In the genomic region with DNA sequence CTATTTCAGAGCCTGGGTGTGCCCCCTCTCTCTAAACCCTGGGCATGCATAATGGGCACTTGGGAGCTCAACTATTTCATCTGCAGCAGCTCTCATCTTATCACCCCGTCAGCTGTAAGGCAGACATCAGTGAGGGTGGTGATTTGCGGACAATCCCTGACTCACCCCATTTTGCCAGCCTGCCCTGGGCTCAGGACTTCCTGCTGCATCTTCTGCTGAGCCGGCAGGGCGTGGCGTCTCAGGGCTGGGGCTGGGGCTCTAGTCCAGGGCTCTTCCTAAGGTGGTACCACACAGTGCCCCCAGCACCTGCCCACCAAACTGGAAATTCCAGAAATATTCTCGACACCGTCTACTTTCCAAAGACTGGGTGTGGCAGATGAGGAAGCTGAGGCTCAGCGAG, we compare ENCODE assay signal across 10 cellular contexts. TPM values are rescaled to one million over a fixed set of nuclear protein-coding genes. Genes with fewer than 3 reads are reported as not detected.
DNase-seq lines count a peak whose midpoint lies in the region; ATAC-seq, FAIRE-seq and TF ChIP-seq lines count a peak whose summit lies in the region.
"Had no signal": no experiment of that assay in that cellular context is flagged by ENCODE, and none has a peak within 500 bp of the region (broad histone marks: within the 10 kb centered on the region; RNA-seq: fewer than 3 reads in every experiment).

No MANE protein-coding gene starts in this region.

- ATAC-seq in activated CD8-positive, alpha-beta T cell treated with anti-CD3 and anti-CD28 coated beads for 36 hours: peak; percentile 54
- peak; percentile 77 for ATAC-seq in stimulated activated effector memory CD8-positive, alpha-beta T cell treated with anti-CD3 and anti-CD28 coated beads, Interleukin-12 subunit alpha, Interleukin-12 subunit beta, amount 100 ng/mL, for 72 hours
- ATAC-seq: body of pancreas had no signal

- POLR2A ChIA-PET in activated CD8-positive, alpha-beta T cell treated with anti-CD3 and anti-CD28 coated beads for 36 hours (lab: Charles Lee): interaction anchor here (0.8 to 6.3 kb wide), 8 partner anchors 9 to 28 kb away, joined by 3 to 62 read pairs (median 7); no protein-coding TSS in a partner anchor

- TF ChIP-seq CTCF in activated CD8-positive, alpha-beta T cell treated with anti-CD3 and anti-CD28 coated beads for 36 hours (IDR thresholded peaks at IDR 0.05): no peak
- TF ChIP-seq CTCF in fibroblast of villous mesenchyme (IDR thresholded peaks at IDR 0.05; ENCODE audit: insufficient read depth, low read depth, low read length): no peak
- no peak for TF ChIP-seq CTCF in endothelial cell (IDR thresholded peaks at IDR 0.05; ENCODE audit: unreplicated experiment)

- peaks cover 31% of the 10 kb centered on the region for H3K36me3 Mint-ChIP-seq in activated CD8-positive, alpha-beta T cell treated with anti-CD3 and anti-CD28 coated beads for 36 hours (ENCODE audit: low read depth)
- H3K36me3 Mint-ChIP-seq in stimulated activated effector memory CD8-positive, alpha-beta T cell treated with anti-CD3 and anti-CD28 coated beads, Interleukin-12 subunit alpha, Interleukin-12 subunit beta, amount 100 ng/mL, for 72 hours: peaks cover 38% of the 10 kb centered on the region
- no peaks in the 10 kb centered on the region for H3K36me3 Mint-ChIP-seq in endothelial cell (ENCODE audit: low read depth, unreplicated experiment)

- H3K27me3 Mint-ChIP-seq in activated CD8-positive, alpha-beta T cell treated with anti-CD3 and anti-CD28 coated beads for 36 hours: no peaks in the 10 kb centered on the region
- peaks cover 8% of the 10 kb centered on the region for H3K27me3 Mint-ChIP-seq in endothelial cell (ENCODE audit: unreplicated experiment)

- FAIRE-seq in RCC 7860 (lab: Jason Lieb, UNC): no peak

- H3K4me3 Mint-ChIP-seq in activated CD8-positive, alpha-beta T cell treated with anti-CD3 and anti-CD28 coated beads for 36 hours: peak overlapping the region; percentile 95
- H3K4me3 Mint-ChIP-seq in stimulated activated effector memory CD8-positive, alpha-beta T cell treated with anti-CD3 and anti-CD28 coated beads, Interleukin-12 subunit alpha, Interleukin-12 subunit beta, amount 100 ng/mL, for 72 hours: peak overlapping the region; percentile 96
- no peak overlapping the region for H3K4me3 Mint-ChIP-seq in endothelial cell (ENCODE audit: unreplicated experiment)

- peaks cover 59% of the 10 kb centered on the region for H3K4me1 Mint-ChIP-seq in activated CD8-positive, alpha-beta T cell treated with anti-CD3 and anti-CD28 coated beads for 36 hours (ENCODE audit: low read depth)
- H3K4me1 Mint-ChIP-seq in stimulated activated effector memory CD8-positive, alpha-beta T cell treated with anti-CD3 and anti-CD28 coated beads, Interleukin-12 subunit alpha, Interleukin-12 subunit beta, amount 100 ng/mL, for 72 hours: peaks cover 80% of the 10 kb centered on the region
- H3K4me1 Mint-ChIP-seq in endothelial cell (ENCODE audit: unreplicated experiment): peaks cover 9% of the 10 kb centered on the region

- H3K27ac Mint-ChIP-seq in activated CD8-positive, alpha-beta T cell treated with anti-CD3 and anti-CD28 coated beads for 36 hours: peak overlapping the region; percentile 98
- H3K27ac Mint-ChIP-seq in stimulated activated effector memory CD8-positive, alpha-beta T cell treated with anti-CD3 and anti-CD28 coated beads, Interleukin-12 subunit alpha, Interleukin-12 subunit beta, amount 100 ng/mL, for 72 hours: peak overlapping the region; percentile 96
- H3K27ac Mint-ChIP-seq in endothelial cell (ENCODE audit: unreplicated experiment): no peak overlapping the region

- H3K9me3 Mint-ChIP-seq in activated CD8-positive, alpha-beta T cell treated with anti-CD3 and anti-CD28 coated beads for 36 hours: no peaks in the 10 kb centered on the region
- no peaks in the 10 kb centered on the region for H3K9me3 Mint-ChIP-seq in stimulated activated effector memory CD8-positive, alpha-beta T cell treated with anti-CD3 and anti-CD28 coated beads, Interleukin-12 subunit alpha, Interleukin-12 subunit beta, amount 100 ng/mL, for 72 hours
- no peaks in the 10 kb centered on the region for H3K9me3 Mint-ChIP-seq in endothelial cell (ENCODE audit: unreplicated experiment)

- no peak overlapping the region for H3K4me3 ChIP-seq in fibroblast of villous mesenchyme (ENCODE audit: low read depth, low read length)
- H3K4me3 ChIP-seq: body of pancreas had no signal

- intact Hi-C loops in activated CD8-positive, alpha-beta T cell treated with anti-CD3 and anti-CD28 coated beads for 36 hours (cut with micrococcal nuclease): no loop called here

- CTCF ChIA-PET in activated CD8-positive, alpha-beta T cell treated with anti-CD3 and anti-CD28 coated beads for 36 hours (lab: Charles Lee): interaction anchor here (0.7 to 6.3 kb wide), 5 partner anchors 20 to 41 kb away, joined by 3 to 42 read pairs (median 12); no protein-coding TSS in a partner anchor

- peak; percentile 91 for DNase-seq in NCI-H226
- peak; percentile 85 for DNase-seq in activated CD8-positive, alpha-beta T cell treated with anti-CD3 and anti-CD28 coated beads for 36 hours
- peak; percentile 18 for DNase-seq in fibroblast of villous mesenchyme (ENCODE audit: low read depth)
- DNase-seq in stimulated activated effector memory CD8-positive, alpha-beta T cell treated with anti-CD3 and anti-CD28 coated beads, Interleukin-12 subunit alpha, Interleukin-12 subunit beta, amount 100 ng/mL, for 72 hours (ENCODE audit: low spot score in 2 of 2): no peak
- DNase-seq in endothelial cell (ENCODE audit: low spot score): no peak
- DNase-seq in anterior cingulate cortex (lab: John Stamatoyannopoulos, UW): no peak
- no peak for DNase-seq in superior temporal gyrus (ENCODE audit: extremely low spot score)
- DNase-seq in RCC 7860 (ENCODE audit: low spot score): no peak
- DNase-seq: NCI-H748 treated with DMSO at 0.1 percent for 48 hours had no signal

RNA-seq across cellular contexts. Expression of a gene that starts 0.9 kb away (rescaled TPM):
- total RNA-seq in activated CD8-positive, alpha-beta T cell treated with anti-CD3 and anti-CD28 coated beads for 36 hours: 100 to 1,000 TPM; 113 to 121 TPM
- total RNA-seq in fibroblast of villous mesenchyme (not detected in 2 replicates), endothelial cell (ENCODE audit: unreplicated experiment) (not detected)

Comparison
In these comparisons a context has a peak if more than half of its experiments do, and no peak if none do; other contexts are left out.
1. DNase-seq: peak in NCI-H226 (single experiment), activated CD8-positive, alpha-beta T cell treated with anti-CD3 and anti-CD28 coated beads for 36 hours (single experiment) and fibroblast of villous mesenchyme (single experiment); none in stimulated activated effector memory CD8-positive, alpha-beta T cell treated with anti-CD3 and anti-CD28 coated beads, Interleukin-12 subunit alpha, Interleukin-12 subunit beta, amount 100 ng/mL, for 72 hours (0 of 2), endothelial cell (single experiment), anterior cingulate cortex (0 of 58), superior temporal gyrus (single experiment) and RCC 7860 (single experiment).
2. RNA of a gene that starts 0.9 kb away (total RNA-seq): 113 to 121 TPM in activated CD8-positive, alpha-beta T cell treated with anti-CD3 and anti-CD28 coated beads for 36 hours; not detected in fibroblast of villous mesenchyme and not detected in endothelial cell (single experiment); every median in the first group is over 100 times any median in the second.